ENCODE assay signal across 1 cellular context in the genomic region with DNA sequence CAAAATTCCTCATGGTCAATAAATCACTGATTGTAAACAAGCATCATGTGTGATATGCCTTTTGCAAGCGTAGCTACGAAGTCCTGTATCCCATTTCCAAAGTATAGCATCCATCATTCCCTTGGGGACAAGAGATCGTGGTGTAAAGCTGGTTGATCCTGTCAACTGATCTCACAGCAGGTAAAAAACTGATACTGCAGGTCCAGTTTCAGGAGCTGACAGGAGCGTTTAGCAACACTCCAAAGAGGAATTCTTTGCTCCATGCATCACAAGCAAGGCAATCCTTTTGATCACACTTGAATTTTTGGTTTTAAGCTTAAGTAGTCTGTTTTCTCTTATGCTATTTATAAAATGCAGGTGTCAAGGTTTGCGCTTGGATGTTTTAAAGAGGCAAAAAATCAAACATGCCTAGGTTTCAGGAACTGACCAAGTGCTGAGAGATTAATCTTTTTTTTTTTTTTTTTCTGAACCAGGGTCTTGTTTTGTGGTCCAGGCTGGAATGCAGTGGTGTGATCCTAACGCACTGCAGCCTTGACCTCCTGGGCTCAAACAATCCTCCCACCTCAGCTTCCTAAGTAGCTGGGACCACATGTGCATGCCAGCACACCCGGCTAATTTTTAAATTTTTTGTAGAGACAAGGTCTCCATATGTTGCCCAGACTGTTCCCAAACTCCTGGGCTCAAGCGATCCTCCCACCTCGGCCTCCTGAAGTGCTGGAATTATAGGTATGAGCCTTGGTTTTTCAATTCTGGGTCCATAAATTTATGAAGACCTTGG.
TF ChIP-seq lines count a peak whose summit lies in the region.

No MANE protein-coding gene starts in this region.

TF ChIP-seq in HepG2, 621 proteins besides CTCF, POLR2A, EP300 and RAD21 (continues in another document):
- TF ChIP-seq, protein P1, sequence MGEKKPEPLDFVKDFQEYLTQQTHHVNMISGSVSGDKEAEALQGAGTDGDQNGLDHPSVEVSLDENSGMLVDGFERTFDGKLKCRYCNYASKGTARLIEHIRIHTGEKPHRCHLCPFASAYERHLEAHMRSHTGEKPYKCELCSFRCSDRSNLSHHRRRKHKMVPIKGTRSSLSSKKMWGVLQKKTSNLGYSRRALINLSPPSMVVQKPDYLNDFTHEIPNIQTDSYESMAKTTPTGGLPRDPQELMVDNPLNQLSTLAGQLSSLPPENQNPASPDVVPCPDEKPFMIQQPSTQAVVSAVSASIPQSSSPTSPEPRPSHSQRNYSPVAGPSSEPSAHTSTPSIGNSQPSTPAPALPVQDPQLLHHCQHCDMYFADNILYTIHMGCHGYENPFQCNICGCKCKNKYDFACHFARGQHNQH (CRISPR knock-in tag; IDR thresholded peaks at IDR 0.05) = peak; percentile 38; the same call in 1 of the 2 replicates
- TF ChIP-seq, protein P2, sequence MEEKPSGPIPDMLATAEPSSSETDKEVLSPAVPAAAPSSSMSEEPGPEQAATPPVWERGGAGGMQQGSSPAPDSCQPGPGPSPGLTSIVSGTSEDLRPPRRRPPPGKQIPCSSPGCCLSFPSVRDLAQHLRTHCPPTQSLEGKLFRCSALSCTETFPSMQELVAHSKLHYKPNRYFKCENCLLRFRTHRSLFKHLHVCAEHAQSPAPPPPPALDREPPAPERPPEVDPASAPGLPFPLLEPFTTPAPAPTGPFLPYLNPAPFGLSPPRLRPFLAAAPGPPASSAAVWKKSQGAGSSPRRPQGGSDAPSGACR (CRISPR knock-in tag; IDR thresholded peaks at IDR 0.05) = 0 out of 2 replicates have a peak, but pooled peaks have one; percentile 33
- TF ChIP-seq MYC (CRISPR knock-in tag; IDR thresholded peaks at IDR 0.05; ENCODE audit: borderline replicate concordance) (peak; percentile 65; the same call in 1 of the 2 replicates), FOXJ3 (CRISPR knock-in tag; IDR thresholded peaks at IDR 0.05; ENCODE audit: borderline replicate concordance) (peak; percentile 21; the same call in 1 of the 2 replicates), TEAD3 (CRISPR knock-in tag; optimal IDR thresholded peaks at IDR 0.05; ENCODE audit: borderline replicate concordance) (peak; percentile 95), DNMT1 (CRISPR knock-in tag; IDR thresholded peaks at IDR 0.05) (no peak), RARA (CRISPR knock-in tag; IDR thresholded peaks at IDR 0.05) (peak; percentile 74), MIER3 (CRISPR knock-in tag; IDR thresholded peaks at IDR 0.05; ENCODE audit: borderline replicate concordance) (0 out of 2 replicates have a peak, but pooled peaks have one; percentile 9), BCL6 (CRISPR knock-in tag; IDR thresholded peaks at IDR 0.05) (peak; percentile 39; the same call in 1 of the 2 replicates), SOX13 (IDR thresholded peaks at IDR 0.05) (0 out of 2 replicates have a peak, but pooled peaks have one; percentile 15), SOX13 (CRISPR knock-in tag; conservative IDR thresholded peaks at IDR 0.05 in 1 of 2, IDR thresholded peaks at IDR 0.05 in 1 of 2) (peak in 1 of 2 experiments; percentile 65; a peak in 2 of 4 replicates), RAD51 (IDR thresholded peaks at IDR 0.05; ENCODE audit: borderline replicate concordance) (no peak), ZNF121 (CRISPR knock-in tag; IDR thresholded peaks at IDR 0.05) (peak; percentile 85), SOX6 (IDR thresholded peaks at IDR 0.05) (no peak), SOX6 (CRISPR knock-in tag; IDR thresholded peaks at IDR 0.05) (peak; percentile 72), MIXL1 (CRISPR knock-in tag; IDR thresholded peaks at IDR 0.05) (no peak; the same call in 1 of the 2 replicates), ZNF792 (CRISPR knock-in tag; IDR thresholded peaks at IDR 0.05) (0 out of 2 replicates have a peak, but pooled peaks have one; percentile 39), REPIN1 (CRISPR knock-in tag; IDR thresholded peaks at IDR 0.05; ENCODE audit: borderline replicate concordance, low read depth) (0 out of 2 replicates have a peak, but pooled peaks have one; percentile 32), NCOA2 (CRISPR knock-in tag; IDR thresholded peaks at IDR 0.05) (peak; percentile 77; the same call in 1 of the 2 replicates), MIER2 (CRISPR knock-in tag; IDR thresholded peaks at IDR 0.05) (0 out of 2 replicates have a peak, but pooled peaks have one; percentile 36), CBFB (CRISPR knock-in tag; IDR thresholded peaks at IDR 0.05) (peak; percentile 63; the same call in 1 of the 2 replicates), MLLT10 (CRISPR knock-in tag; IDR thresholded peaks at IDR 0.05) (no peak), RELA (CRISPR knock-in tag; IDR thresholded peaks at IDR 0.05) (no peak), HOXA5 (CRISPR knock-in tag; IDR thresholded peaks at IDR 0.05) (peak; percentile 56; the same call in 1 of the 2 replicates), RXRA (CRISPR knock-in tag; IDR thresholded peaks at IDR 0.05) (peak; percentile 49; the same call in 1 of the 2 replicates), ELF4 (CRISPR knock-in tag; IDR thresholded peaks at IDR 0.05; ENCODE audit: borderline replicate concordance) (no peak), CCDC6 (CRISPR knock-in tag; IDR thresholded peaks at IDR 0.05) (no peak), HDAC1 (CRISPR knock-in tag; IDR thresholded peaks at IDR 0.05) (0 out of 2 replicates have a peak, but pooled peaks have one; percentile 19), ZNF558 (CRISPR knock-in tag; IDR thresholded peaks at IDR 0.05; ENCODE audit: borderline replicate concordance) (no peak), POGZ (CRISPR knock-in tag; IDR thresholded peaks at IDR 0.05) (0 out of 2 replicates have a peak, but pooled peaks have one; percentile 13), ZBTB7B (CRISPR knock-in tag; IDR thresholded peaks at IDR 0.05) (peak; percentile 51; the same call in 1 of the 2 replicates)
- TF ChIP-seq, protein P3, sequence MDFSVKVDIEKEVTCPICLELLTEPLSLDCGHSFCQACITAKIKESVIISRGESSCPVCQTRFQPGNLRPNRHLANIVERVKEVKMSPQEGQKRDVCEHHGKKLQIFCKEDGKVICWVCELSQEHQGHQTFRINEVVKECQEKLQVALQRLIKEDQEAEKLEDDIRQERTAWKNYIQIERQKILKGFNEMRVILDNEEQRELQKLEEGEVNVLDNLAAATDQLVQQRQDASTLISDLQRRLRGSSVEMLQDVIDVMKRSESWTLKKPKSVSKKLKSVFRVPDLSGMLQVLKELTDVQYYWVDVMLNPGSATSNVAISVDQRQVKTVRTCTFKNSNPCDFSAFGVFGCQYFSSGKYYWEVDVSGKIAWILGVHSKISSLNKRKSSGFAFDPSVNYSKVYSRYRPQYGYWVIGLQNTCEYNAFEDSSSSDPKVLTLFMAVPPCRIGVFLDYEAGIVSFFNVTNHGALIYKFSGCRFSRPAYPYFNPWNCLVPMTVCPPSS (IDR thresholded peaks at IDR 0.05) = no peak
- TF ChIP-seq, protein P4, sequence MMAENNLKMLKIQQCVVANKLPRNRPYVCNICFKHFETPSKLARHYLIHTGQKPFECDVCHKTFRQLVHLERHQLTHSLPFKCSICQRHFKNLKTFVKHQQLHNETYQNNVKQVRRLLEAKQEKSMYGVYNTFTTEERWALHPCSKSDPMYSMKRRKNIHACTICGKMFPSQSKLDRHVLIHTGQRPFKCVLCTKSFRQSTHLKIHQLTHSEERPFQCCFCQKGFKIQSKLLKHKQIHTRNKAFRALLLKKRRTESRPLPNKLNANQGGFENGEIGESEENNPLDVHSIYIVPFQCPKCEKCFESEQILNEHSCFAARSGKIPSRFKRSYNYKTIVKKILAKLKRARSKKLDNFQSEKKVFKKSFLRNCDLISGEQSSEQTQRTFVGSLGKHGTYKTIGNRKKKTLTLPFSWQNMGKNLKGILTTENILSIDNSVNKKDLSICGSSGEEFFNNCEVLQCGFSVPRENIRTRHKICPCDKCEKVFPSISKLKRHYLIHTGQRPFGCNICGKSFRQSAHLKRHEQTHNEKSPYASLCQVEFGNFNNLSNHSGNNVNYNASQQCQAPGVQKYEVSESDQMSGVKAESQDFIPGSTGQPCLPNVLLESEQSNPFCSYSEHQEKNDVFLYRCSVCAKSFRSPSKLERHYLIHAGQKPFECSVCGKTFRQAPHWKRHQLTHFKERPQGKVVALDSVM (CRISPR knock-in tag; IDR thresholded peaks at IDR 0.05) = peak; percentile 83
- TF ChIP-seq, protein P5, sequence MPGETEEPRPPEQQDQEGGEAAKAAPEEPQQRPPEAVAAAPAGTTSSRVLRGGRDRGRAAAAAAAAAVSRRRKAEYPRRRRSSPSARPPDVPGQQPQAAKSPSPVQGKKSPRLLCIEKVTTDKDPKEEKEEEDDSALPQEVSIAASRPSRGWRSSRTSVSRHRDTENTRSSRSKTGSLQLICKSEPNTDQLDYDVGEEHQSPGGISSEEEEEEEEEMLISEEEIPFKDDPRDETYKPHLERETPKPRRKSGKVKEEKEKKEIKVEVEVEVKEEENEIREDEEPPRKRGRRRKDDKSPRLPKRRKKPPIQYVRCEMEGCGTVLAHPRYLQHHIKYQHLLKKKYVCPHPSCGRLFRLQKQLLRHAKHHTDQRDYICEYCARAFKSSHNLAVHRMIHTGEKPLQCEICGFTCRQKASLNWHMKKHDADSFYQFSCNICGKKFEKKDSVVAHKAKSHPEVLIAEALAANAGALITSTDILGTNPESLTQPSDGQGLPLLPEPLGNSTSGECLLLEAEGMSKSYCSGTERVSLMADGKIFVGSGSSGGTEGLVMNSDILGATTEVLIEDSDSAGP (CRISPR knock-in tag; IDR thresholded peaks at IDR 0.05; ENCODE audit: borderline replicate concordance) = no peak
- TF ChIP-seq, protein P6, sequence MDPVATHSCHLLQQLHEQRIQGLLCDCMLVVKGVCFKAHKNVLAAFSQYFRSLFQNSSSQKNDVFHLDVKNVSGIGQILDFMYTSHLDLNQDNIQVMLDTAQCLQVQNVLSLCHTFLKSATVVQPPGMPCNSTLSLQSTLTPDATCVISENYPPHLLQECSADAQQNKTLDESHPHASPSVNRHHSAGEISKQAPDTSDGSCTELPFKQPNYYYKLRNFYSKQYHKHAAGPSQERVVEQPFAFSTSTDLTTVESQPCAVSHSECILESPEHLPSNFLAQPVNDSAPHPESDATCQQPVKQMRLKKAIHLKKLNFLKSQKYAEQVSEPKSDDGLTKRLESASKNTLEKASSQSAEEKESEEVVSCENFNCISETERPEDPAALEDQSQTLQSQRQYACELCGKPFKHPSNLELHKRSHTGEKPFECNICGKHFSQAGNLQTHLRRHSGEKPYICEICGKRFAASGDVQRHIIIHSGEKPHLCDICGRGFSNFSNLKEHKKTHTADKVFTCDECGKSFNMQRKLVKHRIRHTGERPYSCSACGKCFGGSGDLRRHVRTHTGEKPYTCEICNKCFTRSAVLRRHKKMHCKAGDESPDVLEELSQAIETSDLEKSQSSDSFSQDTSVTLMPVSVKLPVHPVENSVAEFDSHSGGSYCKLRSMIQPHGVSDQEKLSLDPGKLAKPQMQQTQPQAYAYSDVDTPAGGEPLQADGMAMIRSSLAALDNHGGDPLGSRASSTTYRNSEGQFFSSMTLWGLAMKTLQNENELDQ (CRISPR knock-in tag; IDR thresholded peaks at IDR 0.05; ENCODE audit: borderline replicate concordance) = no peak
- TF ChIP-seq, protein P7, sequence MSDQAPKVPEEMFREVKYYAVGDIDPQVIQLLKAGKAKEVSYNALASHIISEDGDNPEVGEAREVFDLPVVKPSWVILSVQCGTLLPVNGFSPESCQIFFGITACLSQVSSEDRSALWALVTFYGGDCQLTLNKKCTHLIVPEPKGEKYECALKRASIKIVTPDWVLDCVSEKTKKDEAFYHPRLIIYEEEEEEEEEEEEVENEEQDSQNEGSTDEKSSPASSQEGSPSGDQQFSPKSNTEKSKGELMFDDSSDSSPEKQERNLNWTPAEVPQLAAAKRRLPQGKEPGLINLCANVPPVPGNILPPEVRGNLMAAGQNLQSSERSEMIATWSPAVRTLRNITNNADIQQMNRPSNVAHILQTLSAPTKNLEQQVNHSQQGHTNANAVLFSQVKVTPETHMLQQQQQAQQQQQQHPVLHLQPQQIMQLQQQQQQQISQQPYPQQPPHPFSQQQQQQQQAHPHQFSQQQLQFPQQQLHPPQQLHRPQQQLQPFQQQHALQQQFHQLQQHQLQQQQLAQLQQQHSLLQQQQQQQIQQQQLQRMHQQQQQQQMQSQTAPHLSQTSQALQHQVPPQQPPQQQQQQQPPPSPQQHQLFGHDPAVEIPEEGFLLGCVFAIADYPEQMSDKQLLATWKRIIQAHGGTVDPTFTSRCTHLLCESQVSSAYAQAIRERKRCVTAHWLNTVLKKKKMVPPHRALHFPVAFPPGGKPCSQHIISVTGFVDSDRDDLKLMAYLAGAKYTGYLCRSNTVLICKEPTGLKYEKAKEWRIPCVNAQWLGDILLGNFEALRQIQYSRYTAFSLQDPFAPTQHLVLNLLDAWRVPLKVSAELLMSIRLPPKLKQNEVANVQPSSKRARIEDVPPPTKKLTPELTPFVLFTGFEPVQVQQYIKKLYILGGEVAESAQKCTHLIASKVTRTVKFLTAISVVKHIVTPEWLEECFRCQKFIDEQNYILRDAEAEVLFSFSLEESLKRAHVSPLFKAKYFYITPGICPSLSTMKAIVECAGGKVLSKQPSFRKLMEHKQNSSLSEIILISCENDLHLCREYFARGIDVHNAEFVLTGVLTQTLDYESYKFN (CRISPR knock-in tag; conservative IDR thresholded peaks at IDR 0.05) = peak; percentile 79
- TF ChIP-seq, protein P8, sequence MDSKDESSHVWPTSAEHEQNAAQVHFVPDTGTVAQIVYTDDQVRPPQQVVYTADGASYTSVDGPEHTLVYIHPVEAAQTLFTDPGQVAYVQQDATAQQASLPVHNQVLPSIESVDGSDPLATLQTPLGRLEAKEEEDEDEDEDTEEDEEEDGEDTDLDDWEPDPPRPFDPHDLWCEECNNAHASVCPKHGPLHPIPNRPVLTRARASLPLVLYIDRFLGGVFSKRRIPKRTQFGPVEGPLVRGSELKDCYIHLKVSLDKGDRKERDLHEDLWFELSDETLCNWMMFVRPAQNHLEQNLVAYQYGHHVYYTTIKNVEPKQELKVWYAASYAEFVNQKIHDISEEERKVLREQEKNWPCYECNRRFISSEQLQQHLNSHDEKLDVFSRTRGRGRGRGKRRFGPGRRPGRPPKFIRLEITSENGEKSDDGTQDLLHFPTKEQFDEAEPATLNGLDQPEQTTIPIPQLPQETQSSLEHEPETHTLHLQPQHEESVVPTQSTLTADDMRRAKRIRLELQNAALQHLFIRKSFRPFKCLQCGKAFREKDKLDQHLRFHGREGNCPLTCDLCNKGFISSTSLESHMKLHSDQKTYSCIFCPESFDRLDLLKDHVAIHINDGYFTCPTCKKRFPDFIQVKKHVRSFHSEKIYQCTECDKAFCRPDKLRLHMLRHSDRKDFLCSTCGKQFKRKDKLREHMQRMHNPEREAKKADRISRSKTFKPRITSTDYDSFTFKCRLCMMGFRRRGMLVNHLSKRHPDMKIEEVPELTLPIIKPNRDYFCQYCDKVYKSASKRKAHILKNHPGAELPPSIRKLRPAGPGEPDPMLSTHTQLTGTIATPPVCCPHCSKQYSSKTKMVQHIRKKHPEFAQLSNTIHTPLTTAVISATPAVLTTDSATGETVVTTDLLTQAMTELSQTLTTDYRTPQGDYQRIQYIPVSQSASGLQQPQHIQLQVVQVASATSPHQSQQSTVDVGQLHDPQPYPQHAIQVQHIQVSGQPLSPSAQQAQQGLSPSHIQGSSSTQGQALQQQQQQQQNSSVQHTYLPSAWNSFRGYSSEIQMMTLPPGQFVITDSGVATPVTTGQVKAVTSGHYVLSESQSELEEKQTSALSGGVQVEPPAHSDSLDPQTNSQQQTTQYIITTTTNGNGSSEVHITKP (CRISPR knock-in tag; IDR thresholded peaks at IDR 0.05; ENCODE audit: low read depth) = peak; percentile 55; the same call in 1 of the 2 replicates
- TF ChIP-seq, protein P9, sequence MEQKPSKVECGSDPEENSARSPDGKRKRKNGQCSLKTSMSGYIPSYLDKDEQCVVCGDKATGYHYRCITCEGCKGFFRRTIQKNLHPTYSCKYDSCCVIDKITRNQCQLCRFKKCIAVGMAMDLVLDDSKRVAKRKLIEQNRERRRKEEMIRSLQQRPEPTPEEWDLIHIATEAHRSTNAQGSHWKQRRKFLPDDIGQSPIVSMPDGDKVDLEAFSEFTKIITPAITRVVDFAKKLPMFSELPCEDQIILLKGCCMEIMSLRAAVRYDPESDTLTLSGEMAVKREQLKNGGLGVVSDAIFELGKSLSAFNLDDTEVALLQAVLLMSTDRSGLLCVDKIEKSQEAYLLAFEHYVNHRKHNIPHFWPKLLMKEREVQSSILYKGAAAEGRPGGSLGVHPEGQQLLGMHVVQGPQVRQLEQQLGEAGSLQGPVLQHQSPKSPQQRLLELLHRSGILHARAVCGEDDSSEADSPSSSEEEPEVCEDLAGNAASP (CRISPR knock-in tag; IDR thresholded peaks at IDR 0.05; ENCODE audit: borderline replicate concordance) = peak; percentile 47; the same call in 1 of the 2 replicates
